Comparison of ENCODE assay signal across 8 cellular contexts in genomic region chr3:9843715-9844438, GRCh38. TPM values are rescaled to one million over a fixed set of nuclear protein-coding genes. Genes with fewer than 3 reads are reported as not detected.
DNase-seq lines count a peak whose midpoint lies in the region; ATAC-seq, FAIRE-seq and TF ChIP-seq lines count a peak whose summit lies in the region.

Gene RPUSD3, minus strand, starts transcription at chr3:9844008. Its CDS starts 18 bp downstream, at chr3:9843990.

- intact Hi-C loops in mammary epithelial cell (cut with micrococcal nuclease): loop anchor here (2.0 to 10.0 kb wide), 4 partner anchors 47 to 339 kb away; partner anchors contain the start of genes FANCD2 and JAGN1

- peak within 1 kb of the TSS; percentile 34; the same call in 1 of the 2 replicates for H3K27ac ChIP-seq in WERI-Rb-1
- H3K27ac ChIP-seq in mammary epithelial cell (ENCODE audit: insufficient read depth, low read depth, low read length): peak within 1 kb of the TSS; percentile 29
- H3K27ac ChIP-seq in iPS-20b (ENCODE audit: low read length): peak within 1 kb of the TSS; percentile 30
- peak within 1 kb of the TSS; percentile 68 to 70 for H3K27ac ChIP-seq in small intestine (ENCODE audit: low read depth in 1 of 2, low read length in 1 of 2)

- H3K4me1 ChIP-seq in mammary epithelial cell (ENCODE audit: insufficient read depth, low read length) (peaks cover 16% of the 10 kb centered on the region), iPS-20b (ENCODE audit: insufficient read depth, low read length) (no peaks in the 10 kb centered on the region), small intestine (ENCODE audit: control insufficient read depth in 2 of 2, insufficient read depth in 1 of 2, low read depth in 1 of 2, low read length in 1 of 2) (peaks cover 0 to 6% of the 10 kb centered on the region in 2 donors)

- H3K9ac ChIP-seq in mammary epithelial cell (ENCODE audit: insufficient read depth, low read length) (peak within 1 kb of the TSS; percentile 56), iPS-20b (ENCODE audit: low read depth, low read length) (peak within 1 kb of the TSS; percentile 93; the same call in 1 of the 2 replicates)

- ATAC-seq in GM18858 (IDR thresholded peaks at IDR 0.05; ENCODE audit: unreplicated experiment) (peak; percentile 95), HG03095 (IDR thresholded peaks at IDR 0.05; ENCODE audit: unreplicated experiment) (peak; percentile 99)

- no TSS peak for BruUV-seq in mammary epithelial cell (replicated peaks; lab: Mats Ljungman, UMichigan)

- CTCF ChIA-PET in mammary epithelial cell (lab: Charles Lee; ENCODE audit: low non-redundant PET): interaction anchor here (0.6 kb wide), 1 partner anchor 17 kb away, joined by 3 read pairs; no protein-coding TSS in a partner anchor

- peaks cover 13% of the 10 kb centered on the region for H3K79me2 ChIP-seq in mammary epithelial cell (ENCODE audit: insufficient read depth, low read length)

- DNase-seq in NCI-H2227 (lab: John Stamatoyannopoulos, UW; ENCODE audit: unreplicated experiment) (peak; percentile 96), WERI-Rb-1 (peak; percentile 96), mammary epithelial cell (peak; percentile 92), small intestine (peak; percentile 97)

- peak within 1 kb of the TSS; percentile 99 for H3K4me2 ChIP-seq in mammary epithelial cell (ENCODE audit: insufficient read depth, low read depth, low read length)

- TF ChIP-seq CTCF in WERI-Rb-1 (IDR thresholded peaks at IDR 0.05; ENCODE audit: low read depth, low read length): no peak
- TF ChIP-seq CTCF in mammary epithelial cell (conservative IDR thresholded peaks at IDR 0.05 in 1 of 2, IDR thresholded peaks at IDR 0.05 in 1 of 2; ENCODE audit: extremely low read depth in 1 of 2, insufficient read depth in 1 of 2, low read depth in 1 of 2, low read length in 2 of 2): no peak

- dilution Hi-C loops in mammary epithelial cell (cut with HindIII; ENCODE audit: low sequenced_read_pairs): no loop called here

- H3K36me3 ChIP-seq in WERI-Rb-1 (peaks cover 23% of the 10 kb centered on the region), mammary epithelial cell (ENCODE audit: insufficient read depth, low read length) (no peaks in the 10 kb centered on the region), iPS-20b (ENCODE audit: insufficient read depth, low read depth, low read length) (peaks cover 26% of the 10 kb centered on the region), small intestine (ENCODE audit: control insufficient read depth in 2 of 2, insufficient read depth in 2 of 2, low read length in 2 of 2) (peaks cover 3 to 6% of the 10 kb centered on the region in 2 donors)

- no peaks in the 10 kb centered on the region for H4K20me1 ChIP-seq in mammary epithelial cell (ENCODE audit: insufficient read depth, low read length)

- WGBS in mammary epithelial cell (ENCODE audit: low coverage, missing lambda C conversion rate): under 1% methylated on average over 37 of the region's 42 CpGs
- WGBS in small intestine, 3 donors: 0 to 1% (median 0%) methylated on average over 40 to 42 of the region's 42 CpGs

- in situ Hi-C loops in mammary epithelial cell (cut with MboI; ENCODE audit: low sequenced_read_pairs in 2 of 2): no loop called here

- no peaks in the 10 kb centered on the region for H3K27me3 ChIP-seq in WERI-Rb-1 (ENCODE audit: insufficient read depth, low read depth, severe bottlenecking)
- H3K27me3 ChIP-seq in mammary epithelial cell (ENCODE audit: insufficient read depth, low read length): no peaks in the 10 kb centered on the region
- H3K27me3 ChIP-seq in iPS-20b (ENCODE audit: insufficient read depth, low read length): no peaks in the 10 kb centered on the region
- no peaks in the 10 kb centered on the region for H3K27me3 ChIP-seq in small intestine (ENCODE audit: control insufficient read depth in 2 of 2, insufficient read depth in 2 of 2, low read length in 2 of 2)

- H3K4me3 ChIP-seq in WERI-Rb-1 (ENCODE audit: low read depth, low read length) (peak within 1 kb of the TSS; percentile 70), mammary epithelial cell (replicated peaks in 1 of 3; ENCODE audit: insufficient read depth in 1 of 3, low read depth in 2 of 3, low read length in 3 of 3) (peak within 1 kb of the TSS; percentile 62 to 68 (median 67)), iPS-20b (ENCODE audit: low read length) (peak within 1 kb of the TSS; percentile 98), small intestine (ENCODE audit: low read depth in 1 of 2, low read length in 2 of 2) (peak within 1 kb of the TSS; percentile 49 to 82)

- H2AFZ ChIP-seq in mammary epithelial cell (ENCODE audit: low read depth, low read length): peak within 1 kb of the TSS; percentile 94

- H3K9me3 ChIP-seq in WERI-Rb-1 (ENCODE audit: severe bottlenecking) (peaks cover 3% of the 10 kb centered on the region), mammary epithelial cell (replicated peaks; ENCODE audit: insufficient read depth, low read length) (no peaks in the 10 kb centered on the region), iPS-20b (ENCODE audit: insufficient read depth, low read depth, low read length) (no peaks in the 10 kb centered on the region), small intestine (ENCODE audit: control insufficient read depth, low read depth) (no peaks in the 10 kb centered on the region)

- FAIRE-seq in A204.1 (lab: Jason Lieb, UNC) (peak; percentile 86), small intestine (lab: Jason Lieb, UNC) (no peak)

RNA-seq across cellular contexts. Expression of gene RPUSD3, which starts in this region (rescaled TPM):
- 10 to 100 TPM; 35.0 to 40.8 TPM for total RNA-seq in mammary epithelial cell
- polyA plus RNA-seq in mammary epithelial cell (57.7 TPM), small intestine (10 to 100 TPM; 19.2 to 41.1 (median 23.5) TPM)
- polyA minus RNA-seq in mammary epithelial cell: 27.1 TPM

Comparison
In these comparisons a context has a peak if more than half of its experiments do, and no peak if none do; other contexts are left out.
1. Peak in every context shown above with its lines: DNase-seq, ATAC-seq, H3K4me3 ChIP-seq and H3K27ac ChIP-seq.